In the genomic region with DNA sequence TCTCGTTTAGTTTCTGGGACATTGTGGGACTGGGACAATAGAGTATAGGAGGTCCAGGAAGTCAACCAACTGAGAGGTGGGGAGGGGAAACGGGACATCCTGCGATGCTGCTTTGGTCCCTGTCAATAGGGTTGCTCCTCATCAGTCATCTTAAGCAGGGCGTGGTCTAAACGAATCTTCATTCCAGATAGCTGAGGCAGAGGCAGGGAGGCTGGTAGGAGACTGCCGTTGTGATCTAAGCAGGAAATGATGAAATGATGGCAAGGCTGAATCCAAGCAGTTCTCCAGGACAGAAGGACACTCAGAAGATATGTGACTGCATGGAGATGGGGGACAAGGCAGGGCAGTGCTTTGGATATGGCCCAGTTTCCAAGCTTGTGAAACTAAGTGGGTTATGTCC, we compare ENCODE assay signal across 25 cellular contexts.
"Had no signal": no experiment of that assay in that cellular context is flagged by ENCODE, and none has a peak within 500 bp of the region (broad histone marks: within the 10 kb centered on the region; RNA-seq: fewer than 3 reads in every experiment).

No MANE protein-coding gene starts in this region.

- H3K27me3 Mint-ChIP-seq: activated CD8-positive, alpha-beta T cell treated with anti-CD3 and anti-CD28 coated beads for 36 hours; activated naive CD4-positive, alpha-beta T cell treated with anti-CD3 and anti-CD28 coated beads, Interleukin-2, amount 50 U/mL, for 24 hours; activated naive CD8-positive, alpha-beta T cell treated with anti-CD3 and anti-CD28 coated beads, Interleukin-2, amount 50 U/mL, for 24 hours; central memory CD8-positive, alpha-beta T cell had no signal

- H3K36me3 ChIP-seq: ascending aorta, Peyer's patch had no signal

- H3K4me1 ChIP-seq: ascending aorta, body of pancreas, Peyer's patch had no signal

- H3K9me3 Mint-ChIP-seq: activated naive CD4-positive, alpha-beta T cell treated with anti-CD3 and anti-CD28 coated beads, Interleukin-2, amount 50 U/mL, for 24 hours; activated naive CD8-positive, alpha-beta T cell treated with anti-CD3 and anti-CD28 coated beads, Interleukin-2, amount 50 U/mL, for 24 hours had no signal

- DNase-seq: activated CD4-positive, alpha-beta T cell treated with anti-CD3 and anti-CD28 coated beads for 4 hours; activated CD8-positive, alpha-beta memory T cell treated with anti-CD3 and anti-CD28 coated beads, Interleukin-2, amount 50 U/mL, for 4 hours; activated CD8-positive, alpha-beta T cell treated with anti-CD3 and anti-CD28 coated beads for 36 hours; activated effector memory CD4-positive, alpha-beta T cell treated with Interleukin-2 at 50 U/mL for 16 hours; activated naive CD4-positive, alpha-beta T cell; activated naive CD8-positive, alpha-beta T cell treated with anti-CD3 and anti-CD28 coated beads, Interleukin-2, amount 50 U/mL, for 24 hours; amniotic stem cell; body of pancreas; KG1; NCI-H1105; NCI-H1436; NCI-H1694 treated with DMSO at 0.1 percent for 48 hours; NCI-H2029 treated with DMSO at 0.1 percent for 48 hours; NCI-H345; NCI-H510A; NCI-H526 treated with DMSO at 0.1 percent for 48 hours; NCI-H82; Peyer's patch; SHP77 treated with DMSO at 0.1 percent for 48 hours had no signal

- H3K4me3 Mint-ChIP-seq: activated CD8-positive, alpha-beta T cell treated with anti-CD3 and anti-CD28 coated beads for 36 hours; activated naive CD4-positive, alpha-beta T cell treated with anti-CD3 and anti-CD28 coated beads, Interleukin-2, amount 50 U/mL, for 24 hours; activated naive CD8-positive, alpha-beta T cell treated with anti-CD3 and anti-CD28 coated beads, Interleukin-2, amount 50 U/mL, for 24 hours; activated T-helper 1 cell treated with anti-CD3 and anti-CD28 coated beads, Interleukin-12 subunit alpha, Interleukin-12 subunit beta, Interleukin-2, Interleukin-4 antibody, amounts not matched to agents 30 ng/mL and 10 ng/mL and 1 ng/mL, durations not matched to agents 14 hours and 24 hours and 36 hours; central memory CD8-positive, alpha-beta T cell; T-helper 1 cell treated with Interleukin-12 subunit alpha and Interleukin-12 subunit beta and Interleukin-4 antibody, amounts not matched to agents 30 μg/mL and 1 μg/mL, for 36 hours had no signal

- H3K27me3 ChIP-seq: ascending aorta, body of pancreas, Peyer's patch had no signal

- H3K9me3 ChIP-seq: ascending aorta, body of pancreas, Peyer's patch had no signal

- H3K4me3 ChIP-seq: ascending aorta, body of pancreas, Peyer's patch had no signal

- ATAC-seq: activated CD4-positive, CD25-positive, alpha-beta regulatory T cell treated with anti-CD3 and anti-CD28 coated beads, Interleukin-2, amount 50 U/mL, for 24 hours; activated CD8-positive, alpha-beta T cell treated with anti-CD3 and anti-CD28 coated beads for 36 hours; activated naive CD8-positive, alpha-beta T cell treated with anti-CD3 and anti-CD28 coated beads, Interleukin-2, amount 50 U/mL, for 24 hours; body of pancreas had no signal

- H3K4me1 Mint-ChIP-seq: activated naive CD4-positive, alpha-beta T cell treated with anti-CD3 and anti-CD28 coated beads, Interleukin-2, amount 50 U/mL, for 24 hours; activated naive CD8-positive, alpha-beta T cell treated with anti-CD3 and anti-CD28 coated beads, Interleukin-2, amount 50 U/mL, for 24 hours; central memory CD8-positive, alpha-beta T cell had no signal

- H3K36me3 Mint-ChIP-seq: activated naive CD4-positive, alpha-beta T cell treated with anti-CD3 and anti-CD28 coated beads, Interleukin-2, amount 50 U/mL, for 24 hours had no signal

- H3K27ac ChIP-seq: ascending aorta, body of pancreas, Peyer's patch had no signal
